In genomic region chr4:102734591-102735385, GRCh38 we compare ENCODE assay signal across 8 cellular contexts. TPM values are rescaled to one million over a fixed set of nuclear protein-coding genes. Genes with fewer than 3 reads are reported as not detected.
DNase-seq lines count a peak whose midpoint lies in the region; ATAC-seq lines count a peak whose summit lies in the region.

No MANE protein-coding gene starts in this region.

- peaks cover 22% of the 10 kb centered on the region for H3K4me1 Mint-ChIP-seq in activated naive CD8-positive, alpha-beta T cell treated with anti-CD3 and anti-CD28 coated beads for 36 hours

- H3K27ac Mint-ChIP-seq in activated naive CD8-positive, alpha-beta T cell treated with anti-CD3 and anti-CD28 coated beads for 36 hours, result peak overlapping the region; percentile 52

- peaks cover 30% of the 10 kb centered on the region for H3K9me3 Mint-ChIP-seq in activated naive CD8-positive, alpha-beta T cell treated with anti-CD3 and anti-CD28 coated beads for 36 hours

- H3K4me3 ChIP-seq in H7 (ENCODE audit: insufficient read depth, low read depth, low read length), result no peak overlapping the region

- no peak overlapping the region for H3K4me3 Mint-ChIP-seq in activated naive CD8-positive, alpha-beta T cell treated with anti-CD3 and anti-CD28 coated beads for 36 hours

- H3K36me3 Mint-ChIP-seq in activated naive CD8-positive, alpha-beta T cell treated with anti-CD3 and anti-CD28 coated beads for 36 hours, result peaks cover 55% of the 10 kb centered on the region

- peaks cover 1% of the 10 kb centered on the region; the same call in 1 of the 2 replicates for H3K36me3 ChIP-seq in H7 (replicated peaks; ENCODE audit: control insufficient read depth, insufficient read depth, low read length)

- ATAC-seq in GM19455 (IDR thresholded peaks at IDR 0.05; ENCODE audit: unreplicated experiment) (peak; percentile 99), HG03439 (IDR thresholded peaks at IDR 0.05; ENCODE audit: unreplicated experiment) (peak; percentile 94), sciatic nerve (peak; percentile 55)

- H3K27me3 Mint-ChIP-seq in activated naive CD8-positive, alpha-beta T cell treated with anti-CD3 and anti-CD28 coated beads for 36 hours, result no peaks in the 10 kb centered on the region

- intact Hi-C loops in sciatic nerve (cut with DNase I), result no loop called here

- DNase-seq in EL (peak; percentile 24), sciatic nerve (ENCODE audit: low spot score) (no peak), H7 (no peak), retina (no peak)
- no peak for DNase-seq in activated naive CD8-positive, alpha-beta T cell treated with anti-CD3 and anti-CD28 coated beads for 36 hours
- DNase-seq in central memory CD4-positive, alpha-beta T cell, result no peak

- H3K27me3 ChIP-seq in H7 (ENCODE audit: control insufficient read depth, insufficient read depth, low read length), result no peaks in the 10 kb centered on the region

RNA-seq across cellular contexts. Expression of gene MANBA, which starts 26.0 kb away (rescaled TPM):
- 1 to 10 TPM; 8.7 to 10.0 TPM for total RNA-seq in activated naive CD8-positive, alpha-beta T cell treated with anti-CD3 and anti-CD28 coated beads for 36 hours
- total RNA-seq in sciatic nerve, result 30.6 TPM
- 16.1 and 31.8 TPM in 2 replicates for total RNA-seq in H7 (2014; rRNA removed; shearing (Covaris generic))
